16 cellular contexts compared by ENCODE assay signal in the genomic region with DNA sequence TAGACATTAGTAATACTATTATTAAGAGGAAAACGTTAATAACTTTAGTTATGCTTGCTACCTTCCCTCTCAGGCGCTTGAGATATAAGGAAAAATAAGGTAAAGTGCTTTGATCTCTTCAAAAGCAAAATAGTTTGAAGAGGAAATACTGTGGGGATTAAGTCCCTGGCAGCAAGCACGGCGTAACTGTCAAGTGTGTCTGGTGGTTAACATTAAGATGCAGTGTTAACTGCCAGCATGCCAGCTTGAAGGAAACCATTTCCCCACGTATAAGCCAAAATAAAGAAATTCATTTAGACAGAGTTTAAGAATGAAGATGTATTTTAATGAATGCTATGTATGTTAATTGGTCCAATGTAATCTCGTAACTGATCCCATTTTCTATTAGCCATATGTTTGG.
"Had no signal": no experiment of that assay in that cellular context is flagged by ENCODE, and none has a peak within 500 bp of the region (broad histone marks: within the 10 kb centered on the region; RNA-seq: fewer than 3 reads in every experiment).

No MANE protein-coding gene starts in this region.

- H3K4me1 ChIP-seq: right atrium auricular region had no signal

- H3K27ac ChIP-seq: gastrocnemius medialis, heart right ventricle, right atrium auricular region had no signal

- DNase-seq: activated CD4-positive, alpha-beta T cell treated with anti-CD3 and anti-CD28 coated beads, Interleukin-2, amount 50 U/mL, for 1 hour; activated naive CD4-positive, alpha-beta T cell treated with Interleukin-2 at 50 U/mL for 16 hours; anterior cingulate cortex; dermis blood vessel endothelial cell; erythroblast; gastrocnemius medialis; heart right ventricle; midbrain; naive B cell; posterior cingulate gyrus; stimulated activated CD4-positive, alpha-beta T cell treated with anti-CD3 and anti-CD28 coated beads, Interleukin-15, amount 100 ng/mL, for 24 hours; stimulated activated CD4-positive, alpha-beta T cell treated with anti-CD3 and anti-CD28 coated beads, Interleukin-4, amount 100 ng/mL, for 24 hours; stimulated activated naive CD4-positive, alpha-beta T cell; trophoblast cell had no signal

- H3K4me3 ChIP-seq: gastrocnemius medialis, heart right ventricle, right atrium auricular region had no signal

- H3K9me3 ChIP-seq: gastrocnemius medialis, heart right ventricle, right atrium auricular region had no signal

- H3K27me3 ChIP-seq: gastrocnemius medialis, heart right ventricle, right atrium auricular region had no signal

- ATAC-seq: activated CD4-positive, CD25-positive, alpha-beta regulatory T cell treated with anti-CD3 and anti-CD28 coated beads, Interleukin-2, amount 50 U/mL, for 24 hours; gastrocnemius medialis; heart right ventricle had no signal

- H3K36me3 ChIP-seq: gastrocnemius medialis, heart right ventricle, right atrium auricular region had no signal
